In the genomic region with DNA sequence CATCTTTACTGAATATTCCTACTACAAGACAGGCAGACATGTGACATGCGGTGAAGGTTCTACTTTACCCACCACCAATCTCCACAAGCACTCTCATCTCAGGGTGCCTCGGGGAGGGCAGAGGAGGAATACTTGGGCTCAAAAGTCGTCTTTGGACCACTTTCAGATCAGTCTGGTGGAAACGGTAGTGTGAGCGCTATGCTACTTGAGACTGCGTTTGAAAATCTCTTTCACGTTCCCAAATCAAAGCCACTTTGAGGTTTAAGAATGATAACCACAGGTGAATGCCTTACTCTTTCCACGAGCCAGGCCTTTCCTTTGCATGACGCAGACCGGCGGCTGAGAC, we compare ENCODE assay signal across 17 cellular contexts. TPM values are rescaled to one million over a fixed set of nuclear protein-coding genes. Genes with fewer than 3 reads are reported as not detected.
DNase-seq lines count a peak whose midpoint lies in the region; ATAC-seq and TF ChIP-seq lines count a peak whose summit lies in the region.
"Had no signal": no experiment of that assay in that cellular context is flagged by ENCODE, and none has a peak within 500 bp of the region (broad histone marks: within the 10 kb centered on the region; RNA-seq: fewer than 3 reads in every experiment).

No MANE protein-coding gene starts in this region.

- WGBS in esophagus muscularis mucosa, result 3% methylated on average over 11 of the region's 11 CpGs

- H3K4me3 Mint-ChIP-seq in natural killer cell treated with Interleukin-12 subunit alpha and Interleukin-12 subunit beta and Interleukin-15 and Interleukin-18, amount 100 ng/mL, for 72 hours, result peak overlapping the region; percentile 27
- H3K4me3 Mint-ChIP-seq in natural killer cell (no peak overlapping the region), type B pancreatic cell (peak overlapping the region; percentile 78)

- intact Hi-C loops in natural killer cell (cut with micrococcal nuclease) (no loop called here), esophagus muscularis mucosa (cut with DNase I) (no loop called here)

- no peaks in the 10 kb centered on the region for H3K36me3 ChIP-seq in esophagus muscularis mucosa
- H3K36me3 ChIP-seq: right lobe of liver, thoracic aorta had no signal

- in situ Hi-C loops in KBM-7 (cut with MboI; ENCODE audit: low pct_unique_long_range_greater_than_20kb, low sequenced_read_pairs), result no loop called here

- peaks cover 22% of the 10 kb centered on the region for H3K36me3 Mint-ChIP-seq in natural killer cell treated with Interleukin-12 subunit alpha and Interleukin-12 subunit beta and Interleukin-15 and Interleukin-18, amount 100 ng/mL, for 72 hours
- peaks cover 21% of the 10 kb centered on the region for H3K36me3 Mint-ChIP-seq in natural killer cell
- H3K36me3 Mint-ChIP-seq in type B pancreatic cell, result no peaks in the 10 kb centered on the region

- H3K4me1 ChIP-seq in esophagus muscularis mucosa, result peaks cover 13 to 59% (median 35%) of the 10 kb centered on the region in 4 donors

- no peak overlapping the region for H3K27ac ChIP-seq in esophagus muscularis mucosa (replicated peaks in 1 of 4)
- H3K27ac ChIP-seq: right lobe of liver, thoracic aorta had no signal

- peaks cover 0 to 95% (median 63%) of the 10 kb centered on the region in 4 donors for H3K27me3 ChIP-seq in esophagus muscularis mucosa

- H3K27ac Mint-ChIP-seq in natural killer cell treated with Interleukin-12 subunit alpha and Interleukin-12 subunit beta and Interleukin-15 and Interleukin-18, amount 100 ng/mL, for 72 hours, result no peak overlapping the region
- H3K27ac Mint-ChIP-seq in natural killer cell (no peak overlapping the region), type B pancreatic cell (peak overlapping the region; percentile 6)

- TF ChIP-seq CTCF in natural killer cell (IDR thresholded peaks at IDR 0.05) (no peak), esophagus muscularis mucosa (IDR thresholded peaks at IDR 0.05) (no peak), type B pancreatic cell (conservative IDR thresholded peaks at IDR 0.05) (no peak)

- TF ChIP-seq EP300 in esophagus muscularis mucosa (IDR thresholded peaks at IDR 0.05), result no peak

- no peaks in the 10 kb centered on the region for H3K9me3 Mint-ChIP-seq in natural killer cell treated with Interleukin-12 subunit alpha and Interleukin-12 subunit beta and Interleukin-15 and Interleukin-18, amount 100 ng/mL, for 72 hours
- H3K9me3 Mint-ChIP-seq in natural killer cell (peaks cover 3 to 6% of the 10 kb centered on the region in 2 donors), type B pancreatic cell (no peaks in the 10 kb centered on the region)

- H3K4me1 Mint-ChIP-seq in natural killer cell treated with Interleukin-12 subunit alpha and Interleukin-12 subunit beta and Interleukin-15 and Interleukin-18, amount 100 ng/mL, for 72 hours (ENCODE audit: low read depth in 2 of 2), result peaks cover 5 to 6% of the 10 kb centered on the region in 2 donors
- H3K4me1 Mint-ChIP-seq in natural killer cell, result peaks cover 6% of the 10 kb centered on the region in 2 donors
- H3K4me1 Mint-ChIP-seq in type B pancreatic cell (ENCODE audit: unreplicated experiment), result peaks cover 5% of the 10 kb centered on the region

- H3K4me3 ChIP-seq in esophagus muscularis mucosa, result no peak overlapping the region
- H3K4me3 ChIP-seq: right lobe of liver had no signal

- no peak for DNase-seq in natural killer cell treated with Interleukin-12 subunit alpha and Interleukin-12 subunit beta and Interleukin-15 and Interleukin-18, amount 100 ng/mL, for 72 hours (ENCODE audit: low spot score)
- DNase-seq in natural killer cell (no peak), NCI-H2227 (lab: John Stamatoyannopoulos, UW; ENCODE audit: unreplicated experiment) (peak; percentile 44), esophagus muscularis mucosa (ENCODE audit: extremely low spot score) (peak; percentile 55), type B pancreatic cell (ENCODE audit: extremely low spot score, unreplicated experiment) (no peak), HUDEP-2 (lab: John Stamatoyannopoulos, UW; ENCODE audit: unreplicated experiment in 76 of 76) (no peak), KBM-7 (no peak), UCSD-AML1 (lab: John Stamatoyannopoulos, UW; ENCODE audit: unreplicated experiment) (no peak)
- DNase-seq: activated CD4-positive, CD25-positive, alpha-beta regulatory T cell; activated T-cell treated with anti-CD3 and anti-CD28 coated beads, Interleukin-2, amount 50 U/mL, for 1 hour; foreskin fibroblast; NCI-H187 treated with DMSO at 0.1 percent for 48 hours; right lobe of liver; stimulated activated CD4-positive, alpha-beta T cell treated with anti-CD3 and anti-CD28 coated beads, Interleukin-2, amount 100 ng/mL, for 24 hours had no signal

- ATAC-seq in natural killer cell treated with Interleukin-12 subunit alpha and Interleukin-12 subunit beta and Interleukin-15 and Interleukin-18, amount 100 ng/mL, for 72 hours, result no peak
- no peak for ATAC-seq in natural killer cell
- ATAC-seq: right lobe of liver had no signal

- no peak for TF ChIP-seq POLR2A in esophagus muscularis mucosa (IDR thresholded peaks at IDR 0.05; ENCODE audit: low read depth)

- H3K27me3 Mint-ChIP-seq in natural killer cell treated with Interleukin-12 subunit alpha and Interleukin-12 subunit beta and Interleukin-15 and Interleukin-18, amount 100 ng/mL, for 72 hours, result peaks cover 32 to 66% of the 10 kb centered on the region in 2 donors
- H3K27me3 Mint-ChIP-seq in natural killer cell (ENCODE audit: low read depth in 2 of 2) (peaks cover 46 to 55% of the 10 kb centered on the region in 2 donors), type B pancreatic cell (peaks cover 83% of the 10 kb centered on the region)

- H3K9me3 ChIP-seq in esophagus muscularis mucosa, result no peaks in the 10 kb centered on the region
- H3K9me3 ChIP-seq: right lobe of liver, thoracic aorta had no signal

RNA-seq across cellular contexts. Expression of gene SOX1, which starts 1.5 kb away (rescaled TPM):
- not detected for total RNA-seq in natural killer cell treated with Interleukin-12 subunit alpha and Interleukin-12 subunit beta and Interleukin-15 and Interleukin-18, amount 100 ng/mL, for 72 hours
- total RNA-seq in natural killer cell, result not detected
- under 1 TPM in 2 of 4 donors, not detected in 2; under 0.01 to 0.17 TPM for total RNA-seq in esophagus muscularis mucosa
- 0.17 and 1.3 TPM in 2 replicates for total RNA-seq in type B pancreatic cell (ENCODE audit: low replicate concordance)
- total RNA-seq: chondrocyte, lung microvascular endothelial cell, right lobe of liver, thoracic aorta had no signal

Comparison
In these comparisons a context has a peak if more than half of its experiments do, and no peak if none do; other contexts are left out.
1. DNase-seq: peak in NCI-H2227 (single experiment) and esophagus muscularis mucosa (single experiment); none in natural killer cell treated with Interleukin-12 subunit alpha and Interleukin-12 subunit beta and Interleukin-15 and Interleukin-18, amount 100 ng/mL, for 72 hours (single experiment), natural killer cell (single experiment), type B pancreatic cell (single experiment), HUDEP-2 (0 of 76), KBM-7 (single experiment) and UCSD-AML1 (single experiment).